1 cellular context compared by ENCODE assay signal in the genomic region with DNA sequence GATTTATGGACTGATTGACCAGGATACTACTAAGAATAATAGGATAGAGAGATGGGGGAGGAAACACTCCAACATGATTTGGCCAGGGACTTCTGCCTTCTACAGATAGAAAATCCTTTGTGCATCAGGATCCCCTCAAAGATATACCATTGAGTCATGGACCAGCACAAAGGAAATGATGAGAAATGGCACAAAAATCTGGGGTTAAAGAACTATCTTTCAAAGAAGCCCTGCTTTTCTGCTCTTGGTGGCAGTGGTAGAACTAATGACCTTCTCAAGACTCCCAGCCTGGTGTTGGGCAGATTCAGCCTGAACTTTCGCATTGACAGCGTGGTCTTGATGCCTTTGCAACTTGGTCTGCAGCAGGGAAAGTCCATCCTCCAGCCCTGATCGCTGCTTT.
TF ChIP-seq lines count a peak whose summit lies in the region.

No MANE protein-coding gene starts in this region.

TF ChIP-seq in endothelial cell of umbilical vein, 7 proteins besides CTCF, POLR2A, EP300 and RAD21 (continued from another document):
- TF ChIP-seq MYC (IDR thresholded peaks at IDR 0.05; ENCODE audit: low read depth, low read length) (no peak), POLR2AphosphoS5 (IDR thresholded peaks at IDR 0.05; ENCODE audit: insufficient read depth, low read depth, low read length) (no peak)
